ENCODE assay signal across 9 cellular contexts in the genomic region with DNA sequence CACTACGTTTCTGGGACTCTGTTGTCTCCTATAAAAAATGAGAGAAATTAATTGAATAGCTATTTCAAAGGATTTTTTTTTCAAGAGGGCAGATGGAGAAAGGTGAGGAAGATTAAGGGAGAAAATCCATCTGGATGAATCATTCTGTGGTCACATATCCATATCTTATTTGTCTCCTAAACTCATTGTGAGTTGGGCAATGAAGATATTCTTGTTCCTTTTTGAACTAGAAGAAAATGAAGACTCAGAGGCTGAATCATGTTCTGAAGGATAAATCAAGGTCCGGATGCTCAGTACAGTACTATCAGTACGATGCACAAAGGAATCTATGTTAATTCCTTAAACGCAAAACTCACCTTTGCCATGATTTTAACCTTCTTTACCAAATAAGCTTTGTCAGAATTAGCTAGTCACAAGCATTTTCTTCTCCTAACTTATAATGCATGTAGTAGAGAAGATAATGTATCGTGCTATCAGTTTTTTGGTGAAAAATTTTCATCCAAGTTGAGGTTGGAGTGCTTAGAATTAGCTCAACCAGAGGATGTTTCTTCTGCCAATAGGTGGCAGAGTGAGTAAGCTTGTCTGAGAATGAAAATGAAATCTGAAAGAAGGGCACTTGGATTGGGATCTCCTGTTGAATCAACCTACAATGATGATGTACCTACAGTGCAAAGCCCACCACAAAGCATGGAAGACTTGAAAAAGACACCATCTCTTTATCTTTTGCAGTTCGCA.
DNase-seq lines count a peak whose midpoint lies in the region.
"Had no signal": no experiment of that assay in that cellular context is flagged by ENCODE, and none has a peak within 500 bp of the region (broad histone marks: within the 10 kb centered on the region; RNA-seq: fewer than 3 reads in every experiment).

No MANE protein-coding gene starts in this region.

- DNase-seq in DMS 273 (lab: John Stamatoyannopoulos, UW; ENCODE audit: unreplicated experiment) (peak; percentile 33), DMS 273 treated with DMSO at 0.1 percent for 48 hours (lab: John Stamatoyannopoulos, UW) (no peak), NCI-H226 (peak; percentile 83), dedifferentiated amniotic fluid mesenchymal stem cell (ENCODE audit: extremely low spot score) (peak; percentile 48), renal cortical epithelial cell (ENCODE audit: low read depth) (peak; percentile 32), globus pallidus (ENCODE audit: low spot score) (no peak)
- no peak for DNase-seq in stimulated activated CD4-positive, alpha-beta T cell treated with anti-CD3 and anti-CD28 coated beads, Interleukin-1b, Interleukin-23, amount 100 ng/mL, for 48 hours
- no peak for DNase-seq in stimulated activated CD4-positive, alpha-beta T cell treated with anti-CD3 and anti-CD28 coated beads, Interleukin-4, amount 100 ng/mL, for 1 hour
- DNase-seq: posterior cingulate gyrus had no signal

Comparison
In these comparisons a context has a peak if more than half of its experiments do, and no peak if none do; other contexts are left out.
1. DNase-seq: peak in DMS 273 (single experiment), NCI-H226 (single experiment), dedifferentiated amniotic fluid mesenchymal stem cell (single experiment) and renal cortical epithelial cell (single experiment); none in DMS 273 treated with DMSO at 0.1 percent for 48 hours (single experiment), globus pallidus (single experiment), stimulated activated CD4-positive, alpha-beta T cell treated with anti-CD3 and anti-CD28 coated beads, Interleukin-1b, Interleukin-23, amount 100 ng/mL, for 48 hours (single experiment) and stimulated activated CD4-positive, alpha-beta T cell treated with anti-CD3 and anti-CD28 coated beads, Interleukin-4, amount 100 ng/mL, for 1 hour (single experiment).